2 cellular contexts compared by ENCODE assay signal in the genomic region with DNA sequence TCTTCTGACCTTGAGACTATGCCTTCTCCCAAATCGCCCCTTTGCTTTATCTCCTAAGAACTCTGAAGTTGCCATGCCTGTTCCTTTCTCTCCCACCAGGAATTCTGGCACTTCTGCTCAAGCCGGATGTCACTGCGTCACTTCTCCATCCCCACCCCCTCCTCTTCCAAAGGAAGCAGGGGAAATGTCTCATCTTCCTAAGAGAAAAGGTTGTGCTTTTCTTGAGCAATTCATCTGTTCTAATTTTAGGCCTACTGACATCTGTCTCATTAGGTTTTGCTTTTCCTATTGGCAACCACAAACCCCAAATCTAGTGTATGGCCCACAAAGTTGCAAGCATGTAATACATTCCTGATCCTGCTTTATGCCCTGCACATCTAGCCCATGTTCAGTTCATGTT.
TF ChIP-seq lines count a peak whose summit lies in the region.

No MANE protein-coding gene starts in this region.

TF ChIP-seq in liver, 16 proteins besides CTCF, POLR2A, EP300 and RAD21 (continued from another document):
- TF ChIP-seq, protein P1, sequence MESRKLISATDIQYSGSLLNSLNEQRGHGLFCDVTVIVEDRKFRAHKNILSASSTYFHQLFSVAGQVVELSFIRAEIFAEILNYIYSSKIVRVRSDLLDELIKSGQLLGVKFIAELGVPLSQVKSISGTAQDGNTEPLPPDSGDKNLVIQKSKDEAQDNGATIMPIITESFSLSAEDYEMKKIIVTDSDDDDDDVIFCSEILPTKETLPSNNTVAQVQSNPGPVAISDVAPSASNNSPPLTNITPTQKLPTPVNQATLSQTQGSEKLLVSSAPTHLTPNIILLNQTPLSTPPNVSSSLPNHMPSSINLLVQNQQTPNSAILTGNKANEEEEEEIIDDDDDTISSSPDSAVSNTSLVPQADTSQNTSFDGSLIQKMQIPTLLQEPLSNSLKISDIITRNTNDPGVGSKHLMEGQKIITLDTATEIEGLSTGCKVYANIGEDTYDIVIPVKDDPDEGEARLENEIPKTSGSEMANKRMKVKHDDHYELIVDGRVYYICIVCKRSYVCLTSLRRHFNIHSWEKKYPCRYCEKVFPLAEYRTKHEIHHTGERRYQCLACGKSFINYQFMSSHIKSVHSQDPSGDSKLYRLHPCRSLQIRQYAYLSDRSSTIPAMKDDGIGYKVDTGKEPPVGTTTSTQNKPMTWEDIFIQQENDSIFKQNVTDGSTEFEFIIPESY (IDR thresholded peaks at IDR 0.05), result no peak
TF ChIP-seq in liver: peak in this region for 1.

TF ChIP-seq in HepG2, 621 proteins besides CTCF, POLR2A, EP300 and RAD21 (continued from another document):
- TF ChIP-seq RAD51 (IDR thresholded peaks at IDR 0.05; ENCODE audit: borderline replicate concordance), result no peak
- no peak for TF ChIP-seq ZNF33B (CRISPR knock-in tag; IDR thresholded peaks at IDR 0.05)
- TF ChIP-seq SMYD3 (CRISPR knock-in tag; IDR thresholded peaks at IDR 0.05), result no peak
- TF ChIP-seq, protein P2, sequence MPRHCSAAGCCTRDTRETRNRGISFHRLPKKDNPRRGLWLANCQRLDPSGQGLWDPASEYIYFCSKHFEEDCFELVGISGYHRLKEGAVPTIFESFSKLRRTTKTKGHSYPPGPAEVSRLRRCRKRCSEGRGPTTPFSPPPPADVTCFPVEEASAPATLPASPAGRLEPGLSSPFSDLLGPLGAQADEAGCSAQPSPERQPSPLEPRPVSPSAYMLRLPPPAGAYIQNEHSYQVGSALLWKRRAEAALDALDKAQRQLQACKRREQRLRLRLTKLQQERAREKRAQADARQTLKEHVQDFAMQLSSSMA (CRISPR knock-in tag; IDR thresholded peaks at IDR 0.05), result no peak
- TF ChIP-seq, protein P3, sequence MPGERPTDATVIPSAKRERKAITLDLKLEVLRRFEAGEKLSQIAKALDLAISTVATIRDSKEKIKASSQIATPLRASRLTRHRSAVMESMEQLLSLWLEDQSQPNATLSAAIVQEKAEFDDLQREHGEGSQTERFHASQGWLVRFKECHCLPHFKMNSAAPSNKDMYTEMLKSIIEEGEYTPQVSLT (CRISPR knock-in tag; IDR thresholded peaks at IDR 0.05; ENCODE audit: borderline replicate concordance, low read depth), result no peak
- no peak for TF ChIP-seq ZNF367 (CRISPR knock-in tag; IDR thresholded peaks at IDR 0.05; ENCODE audit: borderline replicate concordance)
- no peak for TF ChIP-seq ZNF263 (CRISPR knock-in tag; IDR thresholded peaks at IDR 0.05)
